ENCODE assay signal across 28 cellular contexts in the genomic region with DNA sequence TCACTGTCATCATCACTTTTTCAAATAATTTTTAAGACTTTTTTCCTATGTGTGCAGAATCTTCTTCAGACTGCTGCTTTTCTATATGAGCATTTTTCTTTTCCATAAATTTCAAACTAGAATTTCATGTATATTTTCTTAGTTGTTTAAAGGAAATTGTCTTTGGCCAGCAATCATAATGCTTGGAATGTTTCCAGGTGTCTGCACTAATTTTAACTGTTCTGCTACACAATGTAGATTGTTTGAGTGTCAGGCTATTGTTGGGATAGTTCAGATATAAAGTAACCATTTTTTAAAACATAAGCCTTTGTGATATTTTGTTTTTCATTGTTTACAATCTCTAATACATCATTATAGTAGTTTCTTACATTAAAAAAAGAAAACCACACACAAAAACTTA.
"Had no signal": no experiment of that assay in that cellular context is flagged by ENCODE, and none has a peak within 500 bp of the region (broad histone marks: within the 10 kb centered on the region; RNA-seq: fewer than 3 reads in every experiment).

No MANE protein-coding gene starts in this region.

- H3K27me3 ChIP-seq: body of pancreas, colonic mucosa, foreskin keratinocyte, gastrocnemius medialis, heart right ventricle had no signal

- ATAC-seq: activated CD8-positive, alpha-beta T cell treated with anti-CD3 and anti-CD28 coated beads for 36 hours; activated naive CD8-positive, alpha-beta T cell treated with anti-CD3 and anti-CD28 coated beads, Interleukin-2, amount 50 U/mL, for 24 hours; activated T-cell treated with anti-CD3 and anti-CD28 coated beads, Interleukin-2, amount 50 U/mL, for 4 hours; activated T-helper 17 cell treated with anti-CD3 and anti-CD28 coated beads, Interleukin-2, amount 50 U/mL, for 72 hours; body of pancreas; effector memory CD8-positive, alpha-beta T cell; esophagus mucosa; foreskin keratinocyte; gastrocnemius medialis; heart right ventricle; T-helper 17 cell had no signal

- DNase-seq: activated CD4-positive, alpha-beta T cell treated with anti-CD3 and anti-CD28 coated beads for 1 hour; activated CD4-positive, alpha-beta T cell treated with anti-CD3 and anti-CD28 coated beads for 4 hours; activated CD4-positive, alpha-beta T cell treated with anti-CD3 and anti-CD28 coated beads, Interleukin-2, amount 10 ng/mL, durations not matched to agents 7 days and 5 days; activated CD4-positive, alpha-beta T cell treated with anti-CD3 and anti-CD28 coated beads, Interleukin-2, amount 50 U/mL, for 4 hours; activated CD8-positive, alpha-beta memory T cell treated with anti-CD3 and anti-CD28 coated beads for 24 hours; activated CD8-positive, alpha-beta T cell treated with anti-CD3 and anti-CD28 coated beads for 36 hours; activated effector memory CD4-positive, alpha-beta T cell treated with Interleukin-2 at 50 U/mL for 16 hours; activated naive CD4-positive, alpha-beta T cell treated with anti-CD3 and anti-CD28 coated beads for 36 hours; activated naive CD8-positive, alpha-beta T cell treated with anti-CD3 and anti-CD28 coated beads for 36 hours; activated naive CD8-positive, alpha-beta T cell treated with anti-CD3 and anti-CD28 coated beads, Interleukin-2, amount 50 U/mL, for 24 hours; activated T-cell treated with anti-CD3 and anti-CD28 coated beads, Interleukin-2, amount 50 U/mL, for 4 hours; adrenal gland; amygdala; aorta; body of pancreas; caudate nucleus; colonic mucosa; effector CD4-positive, alpha-beta T cell; effector memory CD8-positive, alpha-beta T cell; foreskin keratinocyte; gastrocnemius medialis; heart right ventricle; T-helper 1 cell; T-helper 17 cell; T1000 had no signal

- H3K36me3 ChIP-seq: adrenal gland, colonic mucosa, gastrocnemius medialis, heart right ventricle had no signal

- H3K4me3 ChIP-seq: adrenal gland, body of pancreas, colonic mucosa, gastrocnemius medialis, heart right ventricle had no signal

- H3K4me1 ChIP-seq: body of pancreas, colonic mucosa, foreskin keratinocyte, gastrocnemius medialis had no signal

- H3K9me3 ChIP-seq: adrenal gland, body of pancreas, colonic mucosa, gastrocnemius medialis had no signal

- H3K27ac ChIP-seq: adrenal gland, body of pancreas, colonic mucosa, epithelial cell of prostate, foreskin keratinocyte, gastrocnemius medialis had no signal
